9 cellular contexts compared by ENCODE assay signal in the genomic region with DNA sequence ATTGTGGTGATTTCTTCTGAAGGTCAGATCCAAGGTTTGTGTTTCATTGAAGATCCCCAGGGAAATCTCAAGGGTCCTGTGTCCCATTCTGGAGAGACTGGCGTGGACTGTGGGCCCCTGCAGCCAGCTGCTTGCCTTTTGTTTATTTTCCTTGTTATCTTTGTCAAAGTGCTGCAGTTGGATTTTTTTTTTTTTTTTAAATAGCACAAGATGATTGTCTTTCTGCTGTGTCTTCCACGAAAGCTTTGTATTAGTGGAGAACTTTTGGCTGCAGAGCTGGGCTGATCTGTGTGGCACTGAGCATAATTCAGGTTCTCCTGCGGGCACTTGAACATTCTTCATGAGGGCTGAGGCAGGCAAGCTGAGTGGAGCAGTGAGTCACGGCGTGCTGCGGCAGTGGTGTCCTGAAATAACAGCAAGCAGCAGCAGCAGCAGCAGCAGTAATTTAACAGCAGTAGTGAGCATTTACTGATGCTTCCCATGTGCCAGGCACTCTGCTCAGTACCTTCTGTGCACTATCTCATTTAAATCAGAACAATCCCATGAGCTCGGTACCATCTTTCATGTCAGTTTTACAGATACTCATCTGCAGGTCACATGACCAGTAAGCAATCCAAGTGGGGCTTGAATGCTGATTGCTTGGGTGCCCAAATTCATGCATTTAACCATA. TPM values are rescaled to one million over a fixed set of nuclear protein-coding genes. Genes with fewer than 3 reads are reported as not detected.
DNase-seq lines count a peak whose midpoint lies in the region; ATAC-seq, FAIRE-seq and TF ChIP-seq lines count a peak whose summit lies in the region.
"Had no signal": no experiment of that assay in that cellular context is flagged by ENCODE, and none has a peak within 500 bp of the region (broad histone marks: within the 10 kb centered on the region; RNA-seq: fewer than 3 reads in every experiment).

No MANE protein-coding gene starts in this region.

- H3K36me3 Mint-ChIP-seq in HFFc6 (ENCODE audit: low read depth) = peaks cover 11% of the 10 kb centered on the region
- H3K36me3 Mint-ChIP-seq: activated naive CD4-positive, alpha-beta T cell treated with anti-CD3 and anti-CD28 coated beads, Interleukin-2, amount 50 U/mL, for 24 hours had no signal

- no peak overlapping the region for H3K9ac ChIP-seq in stomach smooth muscle (ENCODE audit: low read length in 2 of 2)

- no peak for FAIRE-seq in D721Med (lab: Jason Lieb, UNC)

- peaks cover 70% of the 10 kb centered on the region for H3K4me1 Mint-ChIP-seq in HFFc6 (ENCODE audit: low read depth)
- H3K4me1 Mint-ChIP-seq: activated naive CD4-positive, alpha-beta T cell treated with anti-CD3 and anti-CD28 coated beads, Interleukin-2, amount 50 U/mL, for 24 hours had no signal

- no peaks in the 10 kb centered on the region for H3K9me3 Mint-ChIP-seq in HFFc6

- no peak overlapping the region for H3K4me3 ChIP-seq in right cardiac atrium (ENCODE audit: low read length)
- H3K4me3 ChIP-seq in stomach smooth muscle (ENCODE audit: low read length in 2 of 2) = peak overlapping the region; percentile 9 to 45

- no peaks in the 10 kb centered on the region for H3K36me3 ChIP-seq in stomach smooth muscle (ENCODE audit: control insufficient read depth in 2 of 2, insufficient read depth in 2 of 2, low read length in 2 of 2)

- H3K27me3 ChIP-seq in right cardiac atrium (ENCODE audit: control insufficient read depth, insufficient read depth) (no peaks in the 10 kb centered on the region), stomach smooth muscle (ENCODE audit: control insufficient read depth in 1 of 2, insufficient read depth in 2 of 2, low read length in 2 of 2) (no peaks in the 10 kb centered on the region)

- H3K9me3 ChIP-seq in right cardiac atrium (ENCODE audit: control insufficient read depth, low read length) (no peaks in the 10 kb centered on the region), stomach smooth muscle (ENCODE audit: control insufficient read depth in 2 of 2, low read length in 2 of 2) (no peaks in the 10 kb centered on the region)

- intact Hi-C loops in right cardiac atrium (cut with DNase I) = loop anchor here in 2 of 4 donors (5.0 to 10.0 kb wide), 2 partner anchors 43 to 50 kb away; partner anchors contain the start of gene MITF (in 1 of the 2)

- in situ Hi-C loops in GM13976 (cut with MboI; ENCODE audit: low sequenced_read_pairs, unreplicated experiment) = no loop called here

- peak; percentile 78 to 89 for ATAC-seq in right cardiac atrium
- no peak for ATAC-seq in GM18858 (IDR thresholded peaks at IDR 0.05; ENCODE audit: unreplicated experiment)
- no peak for ATAC-seq in HG03521 (IDR thresholded peaks at IDR 0.05; ENCODE audit: unreplicated experiment)

- H3K27me3 Mint-ChIP-seq in HFFc6 (ENCODE audit: insufficient read depth) = no peaks in the 10 kb centered on the region
- H3K27me3 Mint-ChIP-seq: activated naive CD4-positive, alpha-beta T cell treated with anti-CD3 and anti-CD28 coated beads, Interleukin-2, amount 50 U/mL, for 24 hours had no signal

- peak overlapping the region; percentile 87 for H3K27ac Mint-ChIP-seq in HFFc6
- H3K27ac Mint-ChIP-seq: activated naive CD4-positive, alpha-beta T cell treated with anti-CD3 and anti-CD28 coated beads, Interleukin-2, amount 50 U/mL, for 24 hours had no signal

- TF ChIP-seq CTCF in HFFc6 (IDR thresholded peaks at IDR 0.05) = no peak
- no peak for TF ChIP-seq CTCF in D721Med (IDR thresholded peaks at IDR 0.05; ENCODE audit: insufficient read depth, missing control alignments)
- no peak for TF ChIP-seq CTCF in GM13976 (IDR thresholded peaks at IDR 0.05; ENCODE audit: borderline replicate concordance, control extremely low read depth, extremely low read depth, insufficient read depth, missing control alignments)

- peak overlapping the region; percentile 79 for H3K4me3 Mint-ChIP-seq in HFFc6
- H3K4me3 Mint-ChIP-seq: activated naive CD4-positive, alpha-beta T cell treated with anti-CD3 and anti-CD28 coated beads, Interleukin-2, amount 50 U/mL, for 24 hours had no signal

- WGBS in right cardiac atrium = 30% methylated on average over 7 of the region's 7 CpGs

- peak overlapping the region; percentile 86 for H3K27ac ChIP-seq in right cardiac atrium (ENCODE audit: low read length)
- peak overlapping the region; percentile 12 for H3K27ac ChIP-seq in stomach smooth muscle (ENCODE audit: low read length)

- H3K4me1 ChIP-seq in right cardiac atrium (ENCODE audit: control insufficient read depth, insufficient read depth, low read length) = peaks cover 8% of the 10 kb centered on the region
- H3K4me1 ChIP-seq in stomach smooth muscle (ENCODE audit: control insufficient read depth, insufficient read depth, low read length) = peaks cover 32% of the 10 kb centered on the region

- DNase-seq in HFFc6 = peak; percentile 91
- DNase-seq in astrocyte of the hippocampus (ENCODE audit: low read depth, low spot score) = peak; percentile 90
- peak; percentile 57 to 80 (median 75) for DNase-seq in right cardiac atrium
- DNase-seq in D721Med (ENCODE audit: insufficient read length, low spot score) = no peak
- DNase-seq in GM13976 (ENCODE audit: low spot score) = no peak

RNA-seq across cellular contexts. Expression of gene MITF, which starts 45.7 kb away (rescaled TPM):
- total RNA-seq in HFFc6 (2021; fragmentation: NEBNext Ultra II Directional; extraction: Animal tissue kit (Norgen Biotek cat#: 25700)) = 10 to 100 TPM; 23.3 to 38.2 (median 25.7) TPM
- 10 to 100 TPM; 48.3 to 75.3 (median 58.4) TPM for total RNA-seq in right cardiac atrium
- polyA plus RNA-seq in right cardiac atrium = 18.6 TPM

Comparison
In these comparisons a context has a peak if more than half of its experiments do, and no peak if none do; other contexts are left out.
1. DNase-seq: peak in HFFc6 (single experiment), astrocyte of the hippocampus (single experiment) and right cardiac atrium (3 of 3); none in D721Med (single experiment) and GM13976 (single experiment).
2. ATAC-seq: peak in right cardiac atrium (2 of 2); none in GM18858 (single experiment) and HG03521 (single experiment).